In the genomic region with DNA sequence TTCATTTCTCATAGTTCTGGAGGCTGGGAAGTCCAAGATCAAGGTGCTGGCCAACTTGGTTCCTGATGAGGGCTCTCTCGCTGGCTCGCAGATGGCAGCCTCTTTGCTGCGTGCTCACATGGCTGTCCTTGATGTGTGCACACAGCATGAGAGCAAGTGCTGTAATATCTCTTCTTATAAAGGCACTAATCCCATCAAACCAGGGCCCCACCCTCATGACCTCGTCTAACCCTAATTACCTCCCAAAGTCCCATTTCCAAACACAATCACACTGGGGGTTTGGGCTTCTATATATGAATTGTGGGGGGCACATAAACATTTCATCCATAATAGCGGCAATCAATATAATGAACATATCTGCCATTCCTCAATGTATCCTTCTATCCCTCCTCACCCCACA, we compare ENCODE assay signal across 16 cellular contexts.
DNase-seq lines count a peak whose midpoint lies in the region; ATAC-seq and TF ChIP-seq lines count a peak whose summit lies in the region.
"Had no signal": no experiment of that assay in that cellular context is flagged by ENCODE, and none has a peak within 500 bp of the region (broad histone marks: within the 10 kb centered on the region; RNA-seq: fewer than 3 reads in every experiment).

No MANE protein-coding gene starts in this region.

- H3K27me3 Mint-ChIP-seq in endodermal cell (ENCODE audit: insufficient read depth), result peaks cover 2% of the 10 kb centered on the region

- H3K9ac ChIP-seq in endodermal cell (ENCODE audit: extremely low read depth, low read length, poor library complexity, severe bottlenecking), result no peak overlapping the region

- WGBS in endodermal cell (ENCODE audit: insufficient coverage in 1 of 2, insufficient read length in 1 of 2), 2 experiments, result 88 to 89% methylated on average over 3 to 5 of the region's 5 CpGs
- 91 to 94% methylated on average over 5 of the region's 5 CpGs for WGBS in lung, 2 donors

- H3K36me3 Mint-ChIP-seq in endodermal cell (ENCODE audit: low read depth), result no peaks in the 10 kb centered on the region
- H3K36me3 Mint-ChIP-seq: CD4-positive, alpha-beta memory T cell had no signal

- no peaks in the 10 kb centered on the region for H3K4me1 Mint-ChIP-seq in endodermal cell
- H3K4me1 Mint-ChIP-seq: CD4-positive, alpha-beta memory T cell; H9 had no signal

- TF ChIP-seq CTCF in endodermal cell (conservative IDR thresholded peaks at IDR 0.05), result no peak
- no peak for TF ChIP-seq CTCF in lung (IDR thresholded peaks at IDR 0.05; ENCODE audit: control extremely low read depth, extremely low read depth)

- H3K27me3 ChIP-seq in endodermal cell (ENCODE audit: control insufficient read depth, insufficient read depth, low read length, poor library complexity, severe bottlenecking) (no peaks in the 10 kb centered on the region), lung (ENCODE audit: control insufficient read depth, insufficient read depth) (no peaks in the 10 kb centered on the region)
- H3K27me3 ChIP-seq: BE2C had no signal

- ATAC-seq in lung (ENCODE audit: insufficient read depth, low FRiP score) (no peak), sciatic nerve (no peak), GM18498 (IDR thresholded peaks at IDR 0.05; ENCODE audit: unreplicated experiment) (no peak)
- ATAC-seq: A549 had no signal

- intact Hi-C loops in sciatic nerve (cut with DNase I), result no loop called here

- H3K9me3 Mint-ChIP-seq in endodermal cell, result peaks cover 14% of the 10 kb centered on the region

- H3K27ac ChIP-seq in endodermal cell (ENCODE audit: low read depth, low read length) (no peak overlapping the region), lung (ENCODE audit: low read depth in 1 of 2, low read length in 1 of 2) (no peak overlapping the region)
- H3K27ac ChIP-seq: A549, C4-2B had no signal

- H3K9me3 ChIP-seq in endodermal cell (ENCODE audit: control insufficient read depth, low read length), result peaks cover 6% of the 10 kb centered on the region
- H3K9me3 ChIP-seq in lung (ENCODE audit: control insufficient read depth in 2 of 2, insufficient read depth in 1 of 2, low read length in 1 of 2), result peaks cover 2 to 4% of the 10 kb centered on the region in 2 donors
- H3K9me3 ChIP-seq: BE2C had no signal

- H3K4me3 Mint-ChIP-seq in endodermal cell, result no peak overlapping the region
- H3K4me3 Mint-ChIP-seq: CD4-positive, alpha-beta memory T cell; H9 had no signal

- H3K36me3 ChIP-seq in endodermal cell (ENCODE audit: control insufficient read depth, insufficient read depth, low read length) (no peaks in the 10 kb centered on the region), lung (ENCODE audit: control insufficient read depth in 2 of 2, insufficient read depth in 2 of 2, low read length in 2 of 2) (no peaks in the 10 kb centered on the region)
- H3K36me3 ChIP-seq: BE2C had no signal

- peak; percentile 49 for DNase-seq in activated effector memory CD4-positive, alpha-beta T cell treated with anti-CD3 and anti-CD28 coated beads, Interleukin-2, amount 50 U/mL, for 16 hours
- no peak for DNase-seq in activated effector memory CD4-positive, alpha-beta T cell treated with Interleukin-2 at 50 U/mL for 16 hours
- DNase-seq in endodermal cell (peak; percentile 11), lung (ENCODE audit: low spot score) (peak; percentile 13), sciatic nerve (ENCODE audit: low spot score) (peak; percentile 8), DMS53 treated with DMSO at 0.1 percent for 48 hours (lab: John Stamatoyannopoulos, UW; ENCODE audit: unreplicated experiment) (no peak)
- DNase-seq in stimulated activated naive CD4-positive, alpha-beta T cell (lab: John Stamatoyannopoulos, UW), result no peak
- DNase-seq: BE2C; CD4-positive, alpha-beta memory T cell; DMS79 treated with DMSO at 0.1 percent for 48 hours; EL; GOT3; H9 had no signal

- no peak overlapping the region for H3K27ac Mint-ChIP-seq in endodermal cell
- H3K27ac Mint-ChIP-seq: CD4-positive, alpha-beta memory T cell; H9 had no signal

- H3K4me3 ChIP-seq in endodermal cell (ENCODE audit: low read length) (no peak overlapping the region), lung (no peak overlapping the region)
- H3K4me3 ChIP-seq: A549 had no signal

- H3K4me1 ChIP-seq in endodermal cell (ENCODE audit: control insufficient read depth, insufficient read depth, low read length) (no peaks in the 10 kb centered on the region), lung (ENCODE audit: control insufficient read depth in 2 of 2, insufficient read depth in 2 of 2, low read length in 2 of 2) (no peaks in the 10 kb centered on the region)
- H3K4me1 ChIP-seq: A549, BE2C had no signal

Comparison
In these comparisons a context has a peak if more than half of its experiments do, and no peak if none do; other contexts are left out.
1. DNase-seq: peak in activated effector memory CD4-positive, alpha-beta T cell treated with anti-CD3 and anti-CD28 coated beads, Interleukin-2, amount 50 U/mL, for 16 hours (single experiment), endodermal cell (single experiment), lung (single experiment) and sciatic nerve (single experiment); none in activated effector memory CD4-positive, alpha-beta T cell treated with Interleukin-2 at 50 U/mL for 16 hours (single experiment), stimulated activated naive CD4-positive, alpha-beta T cell (0 of 6) and DMS53 treated with DMSO at 0.1 percent for 48 hours (single experiment).